Comparison of ENCODE assay signal across 13 cellular contexts in the genomic region with DNA sequence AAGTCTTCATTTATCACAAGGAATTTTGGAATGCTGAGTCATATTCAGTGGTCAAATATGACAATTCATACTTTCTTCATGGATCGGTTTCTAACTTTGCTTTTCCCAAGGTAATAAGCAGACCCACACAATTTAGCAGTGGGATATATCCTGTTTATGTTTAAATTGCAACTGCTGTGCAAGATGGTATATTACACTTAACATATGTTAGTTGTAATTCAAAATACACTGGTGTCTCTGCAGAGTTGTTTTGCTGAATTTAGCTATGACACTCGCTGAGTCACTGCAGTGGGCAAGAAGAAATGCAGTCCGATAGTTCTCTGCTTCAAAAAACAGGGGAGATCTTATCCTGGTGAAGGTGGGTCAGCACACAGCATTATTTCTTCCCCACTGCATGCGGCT.
A peak's percentile ranks its signal among the peaks of the same experiment; 100 is the strongest.
DNase-seq lines count a peak whose midpoint lies in the region; ATAC-seq, FAIRE-seq and TF ChIP-seq lines count a peak whose summit lies in the region.
"Had no signal": no experiment of that assay in that cellular context is flagged by ENCODE, and none has a peak within 500 bp of the region (broad histone marks: within the 10 kb centered on the region; RNA-seq: fewer than 3 reads in every experiment).

No MANE protein-coding gene starts in this region.

- DNase-seq in EH (ENCODE audit: low read depth) (peak; percentile 78), RCC 7860 (ENCODE audit: low spot score) (peak; percentile 75), epithelial cell of esophagus (ENCODE audit: low read depth) (peak; percentile 4), osteocyte (ENCODE audit: extremely low spot score, unreplicated experiment) (no peak), H9 (no peak), MV-4-11 (lab: John Stamatoyannopoulos, UW) (no peak), NCI-H187 (lab: John Stamatoyannopoulos, UW) (no peak)
- DNase-seq in stimulated activated naive CD8-positive, alpha-beta T cell treated with anti-CD3 and anti-CD28 coated beads, Interleukin-15, Interleukin-2, amounts not matched to agents 100 U/mL and 50 U/mL, for 24 hours, result no peak
- DNase-seq: activated CD4-positive, alpha-beta T cell treated with anti-CD3 and anti-CD28 coated beads for 1 hour; CD4-positive, CD25-positive, alpha-beta regulatory T cell; stimulated activated CD4-positive, alpha-beta T cell treated with anti-CD3 and anti-CD28 coated beads, Interleukin-4, amount 100 ng/mL, for 24 hours; stimulated activated naive CD4-positive, alpha-beta T cell had no signal

- H2BK20ac ChIP-seq in H9 (ENCODE audit: low read depth, low read length, poor library complexity, severe bottlenecking), result no peak overlapping the region

- no peak overlapping the region for H3K27ac ChIP-seq in H9 (ENCODE audit: insufficient read length, low read depth, low read length)

- H3K23me2 ChIP-seq in H9 (ENCODE audit: insufficient read length, low read depth, low read length, poor library complexity, severe bottlenecking), result no peaks in the 10 kb centered on the region

- H3K4ac ChIP-seq in H9 (ENCODE audit: low read depth, low read length), result no peak overlapping the region

- peak; percentile 94 for FAIRE-seq in RCC 7860 (lab: Jason Lieb, UNC)
- FAIRE-seq: endometrium had no signal

- H3K27ac Mint-ChIP-seq in osteocyte (ENCODE audit: unreplicated experiment), result peak overlapping the region; percentile 94
- H3K27ac Mint-ChIP-seq in H9, result no peak overlapping the region
- H3K27ac Mint-ChIP-seq: CD4-positive, CD25-positive, alpha-beta regulatory T cell had no signal

- no peak overlapping the region for H2AK5ac ChIP-seq in H9 (ENCODE audit: insufficient read length, low read length)

- H2BK120ac ChIP-seq in H9 (ENCODE audit: low read depth, low read length, poor library complexity, severe bottlenecking), result no peak overlapping the region

- peaks cover 44% of the 10 kb centered on the region for H3K4me1 Mint-ChIP-seq in osteocyte (ENCODE audit: unreplicated experiment)
- H3K4me1 Mint-ChIP-seq in H9, result peaks cover 0 to 2% of the 10 kb centered on the region in 2 experiments; a peak in 3 of 4 replicates

- H4K20me1 ChIP-seq in H9 (ENCODE audit: control insufficient read depth, insufficient read depth, insufficient read length), result no peaks in the 10 kb centered on the region

- no peaks in the 10 kb centered on the region for H3K9me3 ChIP-seq in H9 (ENCODE audit: control insufficient read depth, low read depth, low read length)

- H2BK5ac ChIP-seq in H9 (ENCODE audit: insufficient read length, low read length), result no peak overlapping the region

- WGBS in H9 (ENCODE audit: extremely low coverage, insufficient read length, low lambda C conversion rate), result no CpG with 5 or more reads among the region's 4 CpGs

- H3K9me3 Mint-ChIP-seq in osteocyte (ENCODE audit: unreplicated experiment) (peaks cover 9% of the 10 kb centered on the region), H9 (no peaks in the 10 kb centered on the region)

- H3K4me3 ChIP-seq in epithelial cell of esophagus (ENCODE audit: low read length), result no peak overlapping the region

- no peak overlapping the region for H4K91ac ChIP-seq in H9 (ENCODE audit: insufficient read length, low read depth, low read length)

- H4K5ac ChIP-seq in H9 (ENCODE audit: insufficient read length, low read depth, low read length), result no peak overlapping the region

- no peak overlapping the region for H2BK15ac ChIP-seq in H9 (ENCODE audit: low read depth, low read length)

- no peaks in the 10 kb centered on the region for H3K4me1 ChIP-seq in H9 (ENCODE audit: insufficient read depth, low read length)

- H3T11ph ChIP-seq in H9 (ENCODE audit: low read length), result no peak overlapping the region

- no peak overlapping the region for H3K23ac ChIP-seq in H9 (ENCODE audit: insufficient read length, low read depth, low read length)

- ATAC-seq in stimulated activated naive CD8-positive, alpha-beta T cell treated with anti-CD3 and anti-CD28 coated beads, Interleukin-15, Interleukin-2, amounts not matched to agents 100 U/mL and 50 U/mL, for 24 hours, result no peak

- no peak overlapping the region for H3K9ac ChIP-seq in H9 (ENCODE audit: extremely low read depth, insufficient read length, low read length)

- no peaks in the 10 kb centered on the region for H3K27me3 Mint-ChIP-seq in osteocyte (ENCODE audit: unreplicated experiment)
- H3K27me3 Mint-ChIP-seq in H9 (ENCODE audit: low read depth), result no peaks in the 10 kb centered on the region; the same call in 1 of the 2 replicates
- H3K27me3 Mint-ChIP-seq: CD4-positive, CD25-positive, alpha-beta regulatory T cell had no signal

- H3K36me3 Mint-ChIP-seq in osteocyte (ENCODE audit: unreplicated experiment) (peaks cover 5% of the 10 kb centered on the region), H9 (ENCODE audit: insufficient read depth in 1 of 3, low read depth in 3 of 3) (no peaks in the 10 kb centered on the region)
- H3K36me3 Mint-ChIP-seq: CD4-positive, CD25-positive, alpha-beta regulatory T cell had no signal

- no peaks in the 10 kb centered on the region for H3K79me1 ChIP-seq in H9 (ENCODE audit: insufficient read depth, low read depth, low read length, poor library complexity, severe bottlenecking)

- no peak overlapping the region for H3K4me2 ChIP-seq in H9 (ENCODE audit: insufficient read depth, insufficient read length, low read length)

- H4K8ac ChIP-seq in H9 (replicated peaks; ENCODE audit: insufficient read length, low read depth, low read length), result no peak overlapping the region

- H2BK12ac ChIP-seq in H9 (ENCODE audit: insufficient read length, low read depth, low read length), result no peak overlapping the region

- H3K4me3 Mint-ChIP-seq in osteocyte (ENCODE audit: unreplicated experiment), result no peak overlapping the region
- H3K4me3 Mint-ChIP-seq in H9, result no peak overlapping the region
- H3K4me3 Mint-ChIP-seq: CD4-positive, CD25-positive, alpha-beta regulatory T cell had no signal

- no peak for TF ChIP-seq CTCF in epithelial cell of esophagus (IDR thresholded peaks at IDR 0.05; ENCODE audit: insufficient read depth, low read depth, low read length, missing control alignments)
- TF ChIP-seq CTCF in osteocyte (IDR thresholded peaks at IDR 0.05), result no peak
- TF ChIP-seq CTCF in H9 (conservative IDR thresholded peaks at IDR 0.05), result no peak

- H3K79me2 ChIP-seq in H9 (ENCODE audit: insufficient read depth, low read length), result no peaks in the 10 kb centered on the region

- no peak overlapping the region for H3K18ac ChIP-seq in H9 (ENCODE audit: insufficient read length, low read depth, low read length)

- no peak overlapping the region for H3K14ac ChIP-seq in H9 (ENCODE audit: insufficient read depth, low read length)

- H2AFZ ChIP-seq in H9 (ENCODE audit: low read length), result no peak overlapping the region

- H3K56ac ChIP-seq in H9 (ENCODE audit: insufficient read length, low read depth, low read length), result no peak overlapping the region

- H3K27me3 ChIP-seq in H9 (ENCODE audit: insufficient read depth, low read length), result no peaks in the 10 kb centered on the region

Comparison
In these comparisons a context has a peak if more than half of its experiments do, and no peak if none do; other contexts are left out.
1. DNase-seq: peak in EH (single experiment), RCC 7860 (single experiment) and epithelial cell of esophagus (single experiment); none in osteocyte (single experiment), H9 (single experiment), MV-4-11 (single experiment), NCI-H187 (0 of 2) and stimulated activated naive CD8-positive, alpha-beta T cell treated with anti-CD3 and anti-CD28 coated beads, Interleukin-15, Interleukin-2, amounts not matched to agents 100 U/mL and 50 U/mL, for 24 hours (single experiment).